17 cellular contexts compared by ENCODE assay signal in genomic region chr18:55764382-55764781, GRCh38.
"Had no signal": no experiment of that assay in that cellular context is flagged by ENCODE, and none has a peak within 500 bp of the region (broad histone marks: within the 10 kb centered on the region; RNA-seq: fewer than 3 reads in every experiment).

No MANE protein-coding gene starts in this region.

- H3K4me3 ChIP-seq: body of pancreas, colonic mucosa, lung, pancreas, sigmoid colon, uterus had no signal

- H3K36me3 Mint-ChIP-seq: activated naive CD4-positive, alpha-beta T cell treated with anti-CD3 and anti-CD28 coated beads, Interleukin-2, amount 50 U/mL, for 72 hours; naive B cell; stimulated activated memory B cell treated with anti-CD40 and anti-IgM and Interleukin-4, amounts not matched to agents 10 μg/mL and 1 μg/mL and 100 μg/mL, for 72 hours had no signal

- DNase-seq: activated CD8-positive, alpha-beta T cell treated with anti-CD3 and anti-CD28 coated beads for 36 hours; activated effector memory CD4-positive, alpha-beta T cell treated with anti-CD3 and anti-CD28 coated beads, Interleukin-2, amount 50 U/mL, for 16 hours; activated T-cell treated with anti-CD3 and anti-CD28 coated beads, Interleukin-2, amount 50 U/mL, for 48 hours; body of pancreas; central memory CD4-positive, alpha-beta T cell; colonic mucosa; hypothalamus; pancreas; sigmoid colon; stimulated activated CD4-positive, alpha-beta T cell treated with anti-CD3 and anti-CD28 coated beads, Interleukin-12 subunit alpha, Interleukin-12 subunit beta, amount 100 ng/mL, for 4 hours; stimulated activated CD4-positive, alpha-beta T cell treated with anti-CD3 and anti-CD28 coated beads, Interleukin-2, amount 100 ng/mL, for 24 hours; uterus had no signal

- H3K4me1 ChIP-seq: body of pancreas, colonic mucosa, pancreas, uterus had no signal

- H3K36me3 ChIP-seq: colonic mucosa, pancreas, sigmoid colon, uterus had no signal

- H3K27me3 Mint-ChIP-seq: activated CD8-positive, alpha-beta T cell treated with anti-CD3 and anti-CD28 coated beads for 36 hours; naive B cell; stimulated activated memory B cell treated with anti-CD40 and anti-IgM and Interleukin-4, amounts not matched to agents 10 μg/mL and 1 μg/mL and 100 μg/mL, for 72 hours had no signal

- FAIRE-seq: pancreas had no signal

- H3K4me3 Mint-ChIP-seq: activated CD8-positive, alpha-beta T cell treated with anti-CD3 and anti-CD28 coated beads for 36 hours; naive B cell; stimulated activated memory B cell treated with anti-CD40 and anti-IgM and Interleukin-4, amounts not matched to agents 10 μg/mL and 1 μg/mL and 100 μg/mL, for 72 hours had no signal

- H3K27ac ChIP-seq: body of pancreas, colonic mucosa, pancreas, sigmoid colon, uterus had no signal

- H3K9me3 Mint-ChIP-seq: activated CD8-positive, alpha-beta T cell treated with anti-CD3 and anti-CD28 coated beads for 36 hours; activated naive CD4-positive, alpha-beta T cell treated with anti-CD3 and anti-CD28 coated beads, Interleukin-2, amount 50 U/mL, for 72 hours; stimulated activated memory B cell treated with anti-CD40 and anti-IgM and Interleukin-4, amounts not matched to agents 10 μg/mL and 1 μg/mL and 100 μg/mL, for 72 hours had no signal

- ATAC-seq: activated CD8-positive, alpha-beta T cell treated with anti-CD3 and anti-CD28 coated beads for 36 hours; activated naive CD4-positive, alpha-beta T cell treated with anti-CD3 and anti-CD28 coated beads, Interleukin-2, amount 50 U/mL, for 72 hours; body of pancreas; esophagus mucosa; pancreas; stimulated activated memory B cell treated with anti-CD40 and anti-IgM and Interleukin-4, amounts not matched to agents 10 μg/mL and 1 μg/mL and 100 μg/mL, for 72 hours had no signal

- H3K27me3 ChIP-seq: body of pancreas, colonic mucosa, pancreas, sigmoid colon, uterus had no signal

- H3K27ac Mint-ChIP-seq: activated CD8-positive, alpha-beta T cell treated with anti-CD3 and anti-CD28 coated beads for 36 hours; activated naive CD4-positive, alpha-beta T cell treated with anti-CD3 and anti-CD28 coated beads, Interleukin-2, amount 50 U/mL, for 72 hours; stimulated activated memory B cell treated with anti-CD40 and anti-IgM and Interleukin-4, amounts not matched to agents 10 μg/mL and 1 μg/mL and 100 μg/mL, for 72 hours had no signal

- H3K9me3 ChIP-seq: body of pancreas, colonic mucosa, pancreas, sigmoid colon, uterus had no signal
